Comparison of ENCODE assay signal across 7 cellular contexts in the genomic region with DNA sequence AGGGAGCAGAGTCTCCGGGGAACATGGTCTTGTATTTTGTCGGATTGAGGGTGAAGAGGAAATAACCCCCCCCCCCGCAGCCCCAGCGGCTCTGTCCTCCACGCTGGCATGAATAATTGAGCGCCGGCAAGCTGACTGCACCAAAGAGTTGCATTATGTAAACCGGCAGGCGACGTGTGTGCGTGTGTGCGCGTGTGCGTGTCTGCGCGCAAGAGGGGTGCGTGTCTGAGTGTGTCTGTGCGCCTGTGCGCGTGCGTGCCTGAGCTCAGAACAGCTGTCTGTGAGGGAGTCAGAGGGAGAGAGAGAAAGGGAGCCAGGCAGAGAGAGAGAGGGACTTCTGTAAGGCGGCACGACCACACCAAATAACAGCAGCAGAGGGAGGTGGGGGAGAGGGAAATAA.
A peak's percentile ranks its signal among the peaks of the same experiment; 100 is the strongest.
DNase-seq lines count a peak whose midpoint lies in the region; ATAC-seq and TF ChIP-seq lines count a peak whose summit lies in the region.

No MANE protein-coding gene starts in this region.

- peak overlapping the region; percentile 57 for H3K27ac Mint-ChIP-seq in activated T-helper 1 cell treated with anti-CD3 and anti-CD28 coated beads, Interleukin-12 subunit alpha, Interleukin-12 subunit beta, Interleukin-2, Interleukin-4 antibody, amounts not matched to agents 30 ng/mL and 10 ng/mL and 1 ng/mL, durations not matched to agents 14 hours and 24 hours and 36 hours

- H2BK5ac ChIP-seq in trophoblast cell (ENCODE audit: low read depth, low read length, poor library complexity) = no peak overlapping the region

- H3K27ac ChIP-seq in heart left ventricle = peak overlapping the region in 10 of 12 donors; percentile 14 to 80 (median 56)
- no peak overlapping the region for H3K27ac ChIP-seq in trophoblast cell (ENCODE audit: low read depth, low read length)

- no peak overlapping the region for H4K12ac ChIP-seq in trophoblast cell (ENCODE audit: low read depth, low read length)

- WGBS in heart left ventricle, 4 donors = 14 to 20% (median 18%) methylated on average over 22 to 23 of the region's 23 CpGs
- no CpG with 5 or more reads among the region's 23 CpGs for WGBS in trophoblast cell (ENCODE audit: extremely low coverage, insufficient coverage, insufficient read length)

- H3K18ac ChIP-seq in trophoblast cell (ENCODE audit: low read length) = no peak overlapping the region

- H3K36me3 ChIP-seq in heart left ventricle (no peaks in the 10 kb centered on the region), trophoblast cell (ENCODE audit: control insufficient read depth in 1 of 2, insufficient read depth in 2 of 2, low read length in 2 of 2) (no peaks in the 10 kb centered on the region)

- peaks cover 11% of the 10 kb centered on the region for H3K36me3 Mint-ChIP-seq in activated T-helper 1 cell treated with anti-CD3 and anti-CD28 coated beads, Interleukin-12 subunit alpha, Interleukin-12 subunit beta, Interleukin-2, Interleukin-4 antibody, amounts not matched to agents 30 ng/mL and 10 ng/mL and 1 ng/mL, durations not matched to agents 14 hours and 24 hours and 36 hours (ENCODE audit: low read depth)

- H2BK12ac ChIP-seq in trophoblast cell (ENCODE audit: low read length) = no peak overlapping the region

- H2BK120ac ChIP-seq in trophoblast cell (ENCODE audit: insufficient read depth, low read length, poor library complexity) = no peak overlapping the region

- peak overlapping the region; percentile 3 for H3K4me2 ChIP-seq in trophoblast cell (ENCODE audit: low read length)

- intact Hi-C loops in activated T-helper 1 cell treated with anti-CD3 and anti-CD28 coated beads, Interleukin-12 subunit alpha, Interleukin-12 subunit beta, Interleukin-2, Interleukin-4 antibody, amounts not matched to agents 30 ng/mL and 10 ng/mL and 1 ng/mL, durations not matched to agents 14 hours and 24 hours and 36 hours (cut with micrococcal nuclease) = no loop called here
- intact Hi-C loops in heart left ventricle (cut with DNase I) = loop anchor here in 3 of 10 donors (2.0 to 10.0 kb wide), 4 partner anchors 17 to 255 kb away; no protein-coding TSS in a partner anchor

- no peaks in the 10 kb centered on the region for H3K27me3 Mint-ChIP-seq in activated T-helper 1 cell treated with anti-CD3 and anti-CD28 coated beads, Interleukin-12 subunit alpha, Interleukin-12 subunit beta, Interleukin-2, Interleukin-4 antibody, amounts not matched to agents 30 ng/mL and 10 ng/mL and 1 ng/mL, durations not matched to agents 14 hours and 24 hours and 36 hours (ENCODE audit: insufficient read depth)

- no peak overlapping the region for H3K14ac ChIP-seq in trophoblast cell (ENCODE audit: low read length)

- H3K4me1 Mint-ChIP-seq in activated T-helper 1 cell treated with anti-CD3 and anti-CD28 coated beads, Interleukin-12 subunit alpha, Interleukin-12 subunit beta, Interleukin-2, Interleukin-4 antibody, amounts not matched to agents 30 ng/mL and 10 ng/mL and 1 ng/mL, durations not matched to agents 14 hours and 24 hours and 36 hours (ENCODE audit: low read depth) = peaks cover 28% of the 10 kb centered on the region

- no peak overlapping the region for H3K23ac ChIP-seq in trophoblast cell (ENCODE audit: low read length)

- TF ChIP-seq POLR2A in heart left ventricle (IDR thresholded peaks at IDR 0.05) = no peak

- peak; percentile 24 for DNase-seq in activated T-helper 1 cell treated with anti-CD3 and anti-CD28 coated beads, Interleukin-12 subunit alpha, Interleukin-12 subunit beta, Interleukin-2, Interleukin-4 antibody, amounts not matched to agents 30 ng/mL and 10 ng/mL and 1 ng/mL, durations not matched to agents 14 hours and 24 hours and 36 hours (ENCODE audit: low spot score)
- DNase-seq in heart left ventricle (peak; percentile 49 to 78 (median 68)), trophoblast cell (peak in 1 of 2 donors; percentile 34), D341Med (ENCODE audit: low spot score) (no peak)

- H2AK5ac ChIP-seq in trophoblast cell (ENCODE audit: low read length) = no peak overlapping the region

- H3K9ac ChIP-seq in trophoblast cell (ENCODE audit: low read length) = no peak overlapping the region

- no peaks in the 10 kb centered on the region for H3K9me3 ChIP-seq in heart left ventricle
- peaks cover 2% of the 10 kb centered on the region for H3K9me3 ChIP-seq in trophoblast cell (ENCODE audit: insufficient read depth, low read depth, low read length)

- H3K4me3 ChIP-seq in GM12875 (ENCODE audit: low read depth, low read length) (peak overlapping the region; percentile 46), heart left ventricle (peak overlapping the region in 11 of 12 donors; percentile 11 to 56 (median 38)), trophoblast cell (ENCODE audit: low read depth, low read length) (no peak overlapping the region)

- H4K8ac ChIP-seq in trophoblast cell (ENCODE audit: low read depth, low read length) = no peak overlapping the region

- H3K4me3 Mint-ChIP-seq in activated T-helper 1 cell treated with anti-CD3 and anti-CD28 coated beads, Interleukin-12 subunit alpha, Interleukin-12 subunit beta, Interleukin-2, Interleukin-4 antibody, amounts not matched to agents 30 ng/mL and 10 ng/mL and 1 ng/mL, durations not matched to agents 14 hours and 24 hours and 36 hours = peak overlapping the region; percentile 65

- H4K91ac ChIP-seq in trophoblast cell (ENCODE audit: low read depth, low read length) = no peak overlapping the region

- TF ChIP-seq CTCF in GM12875 (IDR thresholded peaks at IDR 0.05; ENCODE audit: borderline replicate concordance, insufficient read depth, low read depth, low read length) (no peak), heart left ventricle (IDR thresholded peaks at IDR 0.05) (no peak)

- peaks cover 4 to 54% (median 28%) of the 10 kb centered on the region in 12 donors for H3K4me1 ChIP-seq in heart left ventricle
- peaks cover 9 to 15% of the 10 kb centered on the region in 2 experiments for H3K4me1 ChIP-seq in trophoblast cell (ENCODE audit: control insufficient read depth in 1 of 2, insufficient read depth in 2 of 2, low read length in 2 of 2)

- no peaks in the 10 kb centered on the region for H3K9me3 Mint-ChIP-seq in activated T-helper 1 cell treated with anti-CD3 and anti-CD28 coated beads, Interleukin-12 subunit alpha, Interleukin-12 subunit beta, Interleukin-2, Interleukin-4 antibody, amounts not matched to agents 30 ng/mL and 10 ng/mL and 1 ng/mL, durations not matched to agents 14 hours and 24 hours and 36 hours

- peaks cover 5% of the 10 kb centered on the region for H3K79me1 ChIP-seq in trophoblast cell (ENCODE audit: low read length)

- no peaks in the 10 kb centered on the region for H3K79me2 ChIP-seq in trophoblast cell (ENCODE audit: control insufficient read depth, insufficient read depth, low read length, poor library complexity)

- H3K4ac ChIP-seq in trophoblast cell (ENCODE audit: low read depth, low read length) = no peak overlapping the region

- no peak overlapping the region for H2AFZ ChIP-seq in trophoblast cell (ENCODE audit: insufficient read depth, low read length, poor library complexity)

- H3K27me3 ChIP-seq in heart left ventricle (no peaks in the 10 kb centered on the region), trophoblast cell (ENCODE audit: insufficient read depth, low read length) (no peaks in the 10 kb centered on the region)

- peak; percentile 46 for ATAC-seq in HG03469 (IDR thresholded peaks at IDR 0.05; ENCODE audit: unreplicated experiment)
- ATAC-seq in heart left ventricle = peak; percentile 34 to 79 (median 72)
- no peak for ATAC-seq in GM19455 (IDR thresholded peaks at IDR 0.05; ENCODE audit: unreplicated experiment)
